Comparison of ENCODE assay signal across 8 cellular contexts in genomic region chr16:69726313-69727060, GRCh38. TPM values are rescaled to one million over a fixed set of nuclear protein-coding genes. Genes with fewer than 3 reads are reported as not detected.
DNase-seq lines count a peak whose midpoint lies in the region; ATAC-seq and TF ChIP-seq lines count a peak whose summit lies in the region.

TSS of gene NQO1 (minus strand) at chr16:69726560. CDS start at chr16:69726439, 121 bp downstream.

- peak within 1 kb of the TSS; percentile 97 for H3K27ac Mint-ChIP-seq in activated T-helper 17 cell treated with anti-CD3 and anti-CD28 coated beads, Interleukin-2, amount 50 U/mL, for 72 hours
- peak within 1 kb of the TSS; percentile 86 to 97 for H3K27ac Mint-ChIP-seq in natural killer cell

- DNase-seq in DMS153 treated with DMSO at 0.1 percent for 48 hours (lab: John Stamatoyannopoulos, UW; ENCODE audit: unreplicated experiment) (peak; percentile 95), RKO (ENCODE audit: low spot score) (peak; percentile 98), fibroblast of mammary gland (ENCODE audit: low read depth) (peak; percentile 97), natural killer cell (peak; percentile 78)
- peak; percentile 82 for DNase-seq in Jurkat, Clone E6-1 (ENCODE audit: low read depth, low spot score)
- peak; percentile 84 for DNase-seq in stimulated activated naive CD4-positive, alpha-beta T cell treated with Interleukin-2 at 50 U/mL for 16 hours (lab: John Stamatoyannopoulos, UW)

- peak within 1 kb of the TSS; percentile 79 for H3K4me3 ChIP-seq in Jurkat, Clone E6-1 (ENCODE audit: low read length)
- peak within 1 kb of the TSS; percentile 84 for H3K4me3 ChIP-seq in fibroblast of mammary gland (ENCODE audit: control insufficient read depth, low read depth, low read length)

- H3K4me1 Mint-ChIP-seq in activated T-helper 17 cell treated with anti-CD3 and anti-CD28 coated beads, Interleukin-2, amount 50 U/mL, for 72 hours, result peaks cover 9% of the 10 kb centered on the region
- H3K4me1 Mint-ChIP-seq in natural killer cell, result peaks cover 17 to 19% of the 10 kb centered on the region in 2 donors

- H3K4me3 Mint-ChIP-seq in activated T-helper 17 cell treated with anti-CD3 and anti-CD28 coated beads, Interleukin-2, amount 50 U/mL, for 72 hours, result peak within 1 kb of the TSS; percentile 100
- H3K4me3 Mint-ChIP-seq in natural killer cell, result peak within 1 kb of the TSS; percentile 95

- no peak for TF ChIP-seq CTCF in fibroblast of mammary gland (conservative IDR thresholded peaks at IDR 0.05; ENCODE audit: control insufficient read depth, insufficient read depth, low read depth, low read length)
- no peak for TF ChIP-seq CTCF in natural killer cell (IDR thresholded peaks at IDR 0.05)

- ATAC-seq in GM21529 (IDR thresholded peaks at IDR 0.05; ENCODE audit: unreplicated experiment), result peak; percentile 97
- peak; percentile 99 for ATAC-seq in activated T-helper 17 cell treated with anti-CD3 and anti-CD28 coated beads, Interleukin-2, amount 50 U/mL, for 72 hours (replicated peaks)
- peak; percentile 98 to 99 (median 98) for ATAC-seq in natural killer cell

- H3K9me3 Mint-ChIP-seq in activated T-helper 17 cell treated with anti-CD3 and anti-CD28 coated beads, Interleukin-2, amount 50 U/mL, for 72 hours, result no peaks in the 10 kb centered on the region
- no peaks in the 10 kb centered on the region for H3K9me3 Mint-ChIP-seq in natural killer cell

- intact Hi-C loops in natural killer cell (cut with micrococcal nuclease), result loop anchor here (2.0 kb wide), 1 partner anchor 28 kb away; the partner anchor contains the start of gene NOB1

- no peaks in the 10 kb centered on the region for H3K27me3 Mint-ChIP-seq in activated T-helper 17 cell treated with anti-CD3 and anti-CD28 coated beads, Interleukin-2, amount 50 U/mL, for 72 hours
- no peaks in the 10 kb centered on the region for H3K27me3 Mint-ChIP-seq in natural killer cell (ENCODE audit: low read depth in 2 of 2)

- peaks cover 6% of the 10 kb centered on the region for H3K36me3 Mint-ChIP-seq in activated T-helper 17 cell treated with anti-CD3 and anti-CD28 coated beads, Interleukin-2, amount 50 U/mL, for 72 hours (ENCODE audit: low read depth)
- H3K36me3 Mint-ChIP-seq in natural killer cell, result no peaks in the 10 kb centered on the region

RNA-seq across cellular contexts. Expression of gene NQO1, which starts in this region (rescaled TPM):
- 6.0 TPM for polyA plus RNA-seq in Jurkat, Clone E6-1 (2012; ENCODE audit: insufficient read depth, insufficient read length)
- 10 to 100 TPM; 14.2 to 22.3 TPM for total RNA-seq in activated T-helper 17 cell treated with anti-CD3 and anti-CD28 coated beads, Interleukin-2, amount 50 U/mL, for 72 hours
- 1 to 10 TPM; 4.0 to 4.8 (median 4.5) TPM for total RNA-seq in natural killer cell

Comparison
In these comparisons a context has a peak if more than half of its experiments do, and no peak if none do; other contexts are left out.
1. Peak in every context shown above with its lines: DNase-seq, ATAC-seq and H3K4me3 ChIP-seq.